Comparison of ENCODE assay signal across 12 cellular contexts in genomic region chr11:88555018-88555828, GRCh38.
DNase-seq lines count a peak whose midpoint lies in the region; ATAC-seq and TF ChIP-seq lines count a peak whose summit lies in the region.
"Had no signal": no experiment of that assay in that cellular context is flagged by ENCODE, and none has a peak within 500 bp of the region (broad histone marks: within the 10 kb centered on the region; RNA-seq: fewer than 3 reads in every experiment).

No MANE protein-coding gene starts in this region.

- H3K36me3 Mint-ChIP-seq in CD4-positive, alpha-beta memory T cell: no peaks in the 10 kb centered on the region
- H3K36me3 Mint-ChIP-seq: naive thymus-derived CD8-positive, alpha-beta T cell had no signal

- H3K9me2 ChIP-seq in MM.1S (replicated peaks; ENCODE audit: insufficient read depth, low read length): no peaks in the 10 kb centered on the region

- no peak overlapping the region for H3K9ac ChIP-seq in MM.1S (ENCODE audit: low read length)

- H3K9me3 ChIP-seq in MM.1S (replicated peaks; ENCODE audit: insufficient read depth, low read length): no peaks in the 10 kb centered on the region
- no peaks in the 10 kb centered on the region for H3K9me3 ChIP-seq in CD4-positive, alpha-beta memory T cell (ENCODE audit: control insufficient read depth in 1 of 2, low read length in 2 of 2)

- ATAC-seq in GM18867 (IDR thresholded peaks at IDR 0.05; ENCODE audit: unreplicated experiment): no peak
- ATAC-seq: naive thymus-derived CD8-positive, alpha-beta T cell had no signal

- peaks cover 0 to 3% (median 0%) of the 10 kb centered on the region in 4 donors for H3K4me1 Mint-ChIP-seq in CD4-positive, alpha-beta memory T cell

- CTCF ChIA-PET in CD4-positive, alpha-beta memory T cell (lab: Charles Lee; ENCODE audit: partially characterized antibody): interaction anchor here (0.6 to 11.3 kb wide), 3 partner anchors 324 to 540 kb away, joined by 3 to 110 read pairs (median 3); no protein-coding TSS in a partner anchor

- H4K20me1 ChIP-seq in MM.1S (ENCODE audit: insufficient read depth, low read length): no peaks in the 10 kb centered on the region

- H3K4me3 Mint-ChIP-seq in CD4-positive, alpha-beta memory T cell: no peak overlapping the region
- H3K4me3 Mint-ChIP-seq: endodermal cell; naive thymus-derived CD8-positive, alpha-beta T cell had no signal

- H3K36me3 ChIP-seq in MM.1S (replicated peaks; ENCODE audit: insufficient read depth, low read length): no peaks in the 10 kb centered on the region
- H3K36me3 ChIP-seq in CD4-positive, alpha-beta memory T cell (ENCODE audit: insufficient read depth, low read length): no peaks in the 10 kb centered on the region

- no peak for TF ChIP-seq CTCF in 22Rv1 (IDR thresholded peaks at IDR 0.05)
- TF ChIP-seq CTCF in MM.1S (IDR thresholded peaks at IDR 0.05; ENCODE audit: low read length): no peak

- H3K9me3 Mint-ChIP-seq in CD4-positive, alpha-beta memory T cell: no peaks in the 10 kb centered on the region
- H3K9me3 Mint-ChIP-seq: endodermal cell; naive thymus-derived CD8-positive, alpha-beta T cell had no signal

- H3K27me3 ChIP-seq in MM.1S (replicated peaks; ENCODE audit: insufficient read depth, low read length): no peaks in the 10 kb centered on the region
- H3K27me3 ChIP-seq in CD4-positive, alpha-beta memory T cell (ENCODE audit: insufficient read depth, low read length): no peaks in the 10 kb centered on the region

- peak overlapping the region; percentile 21 for H3K27ac ChIP-seq in 22Rv1
- no peak overlapping the region for H3K27ac ChIP-seq in MM.1S (ENCODE audit: low read length)
- H3K27ac ChIP-seq in CD4-positive, alpha-beta memory T cell (ENCODE audit: low read depth, low read length): no peak overlapping the region

- peaks cover 3 to 9% of the 10 kb centered on the region in 2 donors for H3K27me3 Mint-ChIP-seq in CD4-positive, alpha-beta memory T cell

- no peaks in the 10 kb centered on the region for H3K79me2 ChIP-seq in MM.1S (ENCODE audit: low read length)

- DNase-seq in HPDE6-E6E7 (ENCODE audit: extremely low spot score) (peak; percentile 76), astrocyte of the hippocampus (ENCODE audit: low read depth, low spot score) (peak; percentile 95), iris pigment epithelial cell (ENCODE audit: low read depth) (peak; percentile 95), MM.1S (no peak), NCI-H1436 treated with DMSO at 0.1 percent for 48 hours (lab: John Stamatoyannopoulos, UW) (no peak)
- no peak for DNase-seq in CD4-positive, alpha-beta memory T cell
- DNase-seq: C1 segment of cervical spinal cord; endodermal cell; naive thymus-derived CD8-positive, alpha-beta T cell; SHP77 had no signal

- H3K4me2 ChIP-seq in MM.1S (ENCODE audit: low read depth, low read length): no peak overlapping the region

- no peaks in the 10 kb centered on the region for H3F3A ChIP-seq in MM.1S (ENCODE audit: insufficient read depth, low read length)

- H3K27ac Mint-ChIP-seq in CD4-positive, alpha-beta memory T cell: no peak overlapping the region
- H3K27ac Mint-ChIP-seq: endodermal cell; naive thymus-derived CD8-positive, alpha-beta T cell had no signal

- intact Hi-C loops in CD4-positive, alpha-beta memory T cell (cut with micrococcal nuclease): no loop called here

- H3K4me3 ChIP-seq in MM.1S (ENCODE audit: low read length): no peak overlapping the region
- no peak overlapping the region for H3K4me3 ChIP-seq in CD4-positive, alpha-beta memory T cell (ENCODE audit: low read length in 2 of 2)

- POLR2A ChIA-PET in CD4-positive, alpha-beta memory T cell (lab: Charles Lee; ENCODE audit: partially characterized antibody): no interaction called here

- no peaks in the 10 kb centered on the region for H3K4me1 ChIP-seq in MM.1S (ENCODE audit: low read length)
- H3K4me1 ChIP-seq in CD4-positive, alpha-beta memory T cell (ENCODE audit: insufficient read depth, low read length): no peaks in the 10 kb centered on the region

- no peak overlapping the region for H2AFZ ChIP-seq in MM.1S (ENCODE audit: low read length)

Comparison
In these comparisons a context has a peak if more than half of its experiments do, and no peak if none do; other contexts are left out.
1. DNase-seq: peak in HPDE6-E6E7 (single experiment), astrocyte of the hippocampus (single experiment) and iris pigment epithelial cell (single experiment); none in MM.1S (single experiment), NCI-H1436 treated with DMSO at 0.1 percent for 48 hours (single experiment) and CD4-positive, alpha-beta memory T cell (0 of 5).